Comparison of ENCODE assay signal across 9 cellular contexts in genomic region chr1:151839457-151840409, GRCh38. TPM values are rescaled to one million over a fixed set of nuclear protein-coding genes. Genes with fewer than 3 reads are reported as not detected.
DNase-seq lines count a peak whose midpoint lies in the region; ATAC-seq, FAIRE-seq and TF ChIP-seq lines count a peak whose summit lies in the region.
"Had no signal": no experiment of that assay in that cellular context is flagged by ENCODE, and none has a peak within 500 bp of the region (broad histone marks: within the 10 kb centered on the region; RNA-seq: fewer than 3 reads in every experiment).

Gene C2CD4D, minus strand, starts transcription at chr1:151839820. Its CDS starts 831 bp downstream, at chr1:151838989.

- POLR2A ChIA-PET in PC-9 (lab: Charles Lee; ENCODE audit: unreplicated experiment) = interaction anchor here (0.5 to 1.1 kb wide), 14 partner anchors 11 to 578 kb away, joined by 3 to 46 read pairs (median 4); no protein-coding TSS in a partner anchor

- peaks cover 33% of the 10 kb centered on the region for H3K27me3 ChIP-seq in H7 (ENCODE audit: control insufficient read depth, insufficient read depth, low read length)
- no peaks in the 10 kb centered on the region for H3K27me3 ChIP-seq in PC-9 (ENCODE audit: insufficient read depth, low read depth)
- peaks cover 6 to 13% of the 10 kb centered on the region in 2 donors for H3K27me3 ChIP-seq in right atrium auricular region
- H3K27me3 ChIP-seq in prostate gland (replicated peaks; ENCODE audit: insufficient read depth) = no peaks in the 10 kb centered on the region

- H3K9me3 ChIP-seq in PC-9 (ENCODE audit: insufficient read depth, low read depth) = no peaks in the 10 kb centered on the region
- no peaks in the 10 kb centered on the region for H3K9me3 ChIP-seq in right atrium auricular region
- no peaks in the 10 kb centered on the region for H3K9me3 ChIP-seq in prostate gland
- H3K9me3 ChIP-seq: adrenal gland had no signal

- H3K4me3 ChIP-seq in H7 (ENCODE audit: insufficient read depth, low read depth, low read length) (peak within 1 kb of the TSS; percentile 57), PC-9 (peak within 1 kb of the TSS; percentile 57), right atrium auricular region (peak within 1 kb of the TSS; percentile 39 to 49), prostate gland (peak within 1 kb of the TSS; percentile 39 to 47)

- intact Hi-C loops in PC-9 (cut with micrococcal nuclease; ENCODE audit: unreplicated experiment) = loop anchor here (1.0 to 10.0 kb wide), 6 partner anchors 69 to 555 kb away; partner anchors contain the start of genes MRPL9, THEM4 and ZNF687
- intact Hi-C loops in prostate gland (cut with DNase I) = no loop called here

- DNase-seq in H7 = peak; percentile 95
- peak; percentile 86 to 93 for DNase-seq in PC-9
- no peak for DNase-seq in right atrium auricular region (ENCODE audit: low spot score)
- DNase-seq in prostate gland (ENCODE audit: low spot score) = peak; percentile 79
- no peak for DNase-seq in NCI-H524 treated with DMSO at 0.1 percent for 48 hours (lab: John Stamatoyannopoulos, UW)
- no peak for DNase-seq in RCC 7860 (ENCODE audit: low spot score)

- peak within 1 kb of the TSS; percentile 86 for H3K4me3 Mint-ChIP-seq in activated naive CD8-positive, alpha-beta T cell

- H3F3A ChIP-seq in PC-9 (ENCODE audit: insufficient read depth, low read depth) = peaks cover 32% of the 10 kb centered on the region

- H3K79me2 ChIP-seq in PC-9 (ENCODE audit: low read depth) = peaks cover 18% of the 10 kb centered on the region; the same call in 1 of the 2 replicates

- CTCF ChIA-PET in PC-9 (lab: Charles Lee) = interaction anchor here (0.6 to 1.1 kb wide), 7 partner anchors 9 to 650 kb away, joined by 3 to 11 read pairs (median 4); no protein-coding TSS in a partner anchor

- H3K36me3 ChIP-seq in H7 (replicated peaks; ENCODE audit: control insufficient read depth, insufficient read depth, low read length) (no peaks in the 10 kb centered on the region), PC-9 (ENCODE audit: low read depth) (no peaks in the 10 kb centered on the region), right atrium auricular region (no peaks in the 10 kb centered on the region), prostate gland (no peaks in the 10 kb centered on the region)
- H3K36me3 ChIP-seq: adrenal gland had no signal

- H3K27ac ChIP-seq in PC-9 (peak within 1 kb of the TSS; percentile 86), right atrium auricular region (peak within 1 kb of the TSS; percentile 32 to 56), prostate gland (peak within 1 kb of the TSS; percentile 93 to 95)

- FAIRE-seq in RCC 7860 (lab: Jason Lieb, UNC) = no peak

- H3K4me1 ChIP-seq in PC-9 (replicated peaks; ENCODE audit: insufficient read depth) = peaks cover 35% of the 10 kb centered on the region
- peaks cover 0 to 28% of the 10 kb centered on the region in 2 donors for H3K4me1 ChIP-seq in right atrium auricular region
- peaks cover 19% of the 10 kb centered on the region for H3K4me1 ChIP-seq in prostate gland (replicated peaks)

- H3K4me1 Mint-ChIP-seq in activated naive CD8-positive, alpha-beta T cell (ENCODE audit: low read depth) = peaks cover 42% of the 10 kb centered on the region

- H3K36me3 Mint-ChIP-seq in activated naive CD8-positive, alpha-beta T cell = peaks cover 2% of the 10 kb centered on the region

- peak within 1 kb of the TSS; percentile 77 for H3K4me2 ChIP-seq in PC-9

- no TSS peak for BruUV-seq in PC-9 (replicated peaks; lab: Mats Ljungman, UMichigan)

- H3K27me3 Mint-ChIP-seq in activated naive CD8-positive, alpha-beta T cell = no peaks in the 10 kb centered on the region

- TF ChIP-seq CTCF in PC-9 (conservative IDR thresholded peaks at IDR 0.05) (no peak), right atrium auricular region (IDR thresholded peaks at IDR 0.05) (no peak), prostate gland (IDR thresholded peaks at IDR 0.05) (peak in 2 of 4 experiments; percentile 44 to 60)

- H4K20me1 ChIP-seq in PC-9 (ENCODE audit: insufficient read depth) = no peaks in the 10 kb centered on the region

- peak; percentile 94 for TF ChIP-seq POLR2A in prostate gland (IDR thresholded peaks at IDR 0.05)

- ATAC-seq in GM19467 (IDR thresholded peaks at IDR 0.05; ENCODE audit: unreplicated experiment) = no peak

- H3K27ac Mint-ChIP-seq in activated naive CD8-positive, alpha-beta T cell = peak within 1 kb of the TSS; percentile 84

- H2AFZ ChIP-seq in PC-9 = peak within 1 kb of the TSS; percentile 80

- no peaks in the 10 kb centered on the region for H3K9me3 Mint-ChIP-seq in activated naive CD8-positive, alpha-beta T cell (ENCODE audit: low read depth)

- H3K9me2 ChIP-seq in PC-9 (ENCODE audit: insufficient read depth) = no peaks in the 10 kb centered on the region

- 7% methylated on average over 47 of the region's 48 CpGs for WGBS in prostate gland

RNA-seq across cellular contexts. Expression of gene C2CD4D, which starts in this region (rescaled TPM):
- total RNA-seq in H7 (2014; rRNA removed; shearing (Covaris generic)) = 0.30 and 0.90 TPM in 2 replicates
- total RNA-seq in PC-9 (2021) (1.4 and 1.5 TPM in 2 replicates), right atrium auricular region (not detected), prostate gland (1 to 10 TPM; 2.0 to 2.8 TPM)

Comparison
In these comparisons a context has a peak if more than half of its experiments do, and no peak if none do; other contexts are left out.
1. Peak in DNase-seq and H3K4me3 ChIP-seq in H7; RNA of the gene not detected or under 1 TPM.
2. DNase-seq: peak in PC-9 (2 of 2) and prostate gland (single experiment); none in right atrium auricular region (single experiment), NCI-H524 treated with DMSO at 0.1 percent for 48 hours (single experiment) and RCC 7860 (single experiment).
3. H3K27ac ChIP-seq: peak in every context shown above with its lines; median percentile 94 in prostate gland; 86 in PC-9; 44 in right atrium auricular region.
4. Peak in every context shown above with its lines, with median percentiles within 50 percentile points of each other: H3K4me3 ChIP-seq.